ENCODE assay signal across 1 cellular context in genomic region chr17:41688641-41689496, GRCh38.
A peak's percentile ranks its signal among the peaks of the same experiment; 100 is the strongest.
TF ChIP-seq lines count a peak whose summit lies in the region.

EIF1 (plus strand) TSS chr17:41688885; CDS start chr17:41689039, 154 bp downstream.

TF ChIP-seq in HepG2, 621 proteins besides CTCF, POLR2A, EP300 and RAD21 (continued from another document and continues in another):
- TF ChIP-seq PBX3 (CRISPR knock-in tag; IDR thresholded peaks at IDR 0.05; ENCODE audit: borderline replicate concordance), result no peak
- TF ChIP-seq MXD1 (CRISPR knock-in tag; IDR thresholded peaks at IDR 0.05), result peak; percentile 95
- peak; percentile 80 for TF ChIP-seq REPIN1 (CRISPR knock-in tag; IDR thresholded peaks at IDR 0.05; ENCODE audit: borderline replicate concordance, low read depth)
- no peak for TF ChIP-seq ZNF382 (CRISPR knock-in tag; IDR thresholded peaks at IDR 0.05; ENCODE audit: borderline replicate concordance)
- no peak; the same call in 1 of the 2 replicates for TF ChIP-seq NFKB2 (CRISPR knock-in tag; IDR thresholded peaks at IDR 0.05; ENCODE audit: borderline replicate concordance)
- TF ChIP-seq TCF7 (IDR thresholded peaks at IDR 0.05; ENCODE audit: low read depth), result no peak
- peak; percentile 73; the same call in 1 of the 2 replicates for TF ChIP-seq FIP1L1 (IDR thresholded peaks at IDR 0.05; ENCODE audit: borderline replicate concordance, insufficient read depth, low read depth, low read length)
- 0 out of 2 replicates have a peak, but pooled peaks have one; percentile 31 for TF ChIP-seq MYC (CRISPR knock-in tag; IDR thresholded peaks at IDR 0.05; ENCODE audit: borderline replicate concordance)
- TF ChIP-seq LBX2 (CRISPR knock-in tag; IDR thresholded peaks at IDR 0.05; ENCODE audit: borderline replicate concordance), result peak; percentile 93; the same call in 1 of the 2 replicates
- TF ChIP-seq RFX3 (CRISPR knock-in tag; IDR thresholded peaks at IDR 0.05), result peak; percentile 65
- TF ChIP-seq THYN1 (CRISPR knock-in tag; IDR thresholded peaks at IDR 0.05; ENCODE audit: borderline replicate concordance, low read depth), result 0 out of 2 replicates have a peak, but pooled peaks have one; percentile 25
- no peak for TF ChIP-seq PHB2 (IDR thresholded peaks at IDR 0.05; ENCODE audit: partially characterized antibody)
- TF ChIP-seq ZFP1 (CRISPR knock-in tag; IDR thresholded peaks at IDR 0.05), result 0 out of 2 replicates have a peak, but pooled peaks have one; percentile 14
- TF ChIP-seq ZNF513 (CRISPR knock-in tag; conservative IDR thresholded peaks at IDR 0.05), result no peak; the same call in 1 of the 2 replicates
- peak; percentile 84 for TF ChIP-seq ZNF225 (CRISPR knock-in tag; IDR thresholded peaks at IDR 0.05)
- no peak for TF ChIP-seq SNRNP70 (IDR thresholded peaks at IDR 0.05; ENCODE audit: low read depth, low read length)
- no peak for TF ChIP-seq FOXA1 (IDR thresholded peaks at IDR 0.05)
- TF ChIP-seq FOXA1 (CRISPR knock-in tag; IDR thresholded peaks at IDR 0.05), result peak; percentile 78
- no peak for TF ChIP-seq ZBTB44 (CRISPR knock-in tag; IDR thresholded peaks at IDR 0.05)
- 0 out of 2 replicates have a peak, but pooled peaks have one; percentile 60 for TF ChIP-seq ZFYVE20 (CRISPR knock-in tag; IDR thresholded peaks at IDR 0.05; ENCODE audit: borderline replicate concordance, low read depth)
- TF ChIP-seq CEBPZ (IDR thresholded peaks at IDR 0.05; ENCODE audit: low read length), result no peak
- TF ChIP-seq MLLT10 (CRISPR knock-in tag; IDR thresholded peaks at IDR 0.05), result 0 out of 2 replicates have a peak, but pooled peaks have one; percentile 63
- TF ChIP-seq ZNF773 (CRISPR knock-in tag; IDR thresholded peaks at IDR 0.05; ENCODE audit: borderline replicate concordance), result no peak
- TF ChIP-seq MAF1 (CRISPR knock-in tag; IDR thresholded peaks at IDR 0.05; ENCODE audit: borderline replicate concordance), result peak; percentile 6; the same call in 1 of the 2 replicates
- TF ChIP-seq ZNF569 (CRISPR knock-in tag; IDR thresholded peaks at IDR 0.05; ENCODE audit: borderline replicate concordance), result 0 out of 2 replicates have a peak, but pooled peaks have one; percentile 92
- peak; percentile 99 for TF ChIP-seq ZNF501 (CRISPR knock-in tag; IDR thresholded peaks at IDR 0.05)
- no peak; the same call in none of the 2 replicates for TF ChIP-seq HOXA5 (CRISPR knock-in tag; IDR thresholded peaks at IDR 0.05)
- TF ChIP-seq CENPBD1 (CRISPR knock-in tag; IDR thresholded peaks at IDR 0.05; ENCODE audit: borderline replicate concordance, low read depth), result peak; percentile 41; the same call in 1 of the 2 replicates
- TF ChIP-seq ZNF710 (CRISPR knock-in tag; IDR thresholded peaks at IDR 0.05; ENCODE audit: borderline replicate concordance), result peak; percentile 79
- peak; percentile 73 for TF ChIP-seq ZSCAN25 (CRISPR knock-in tag; IDR thresholded peaks at IDR 0.05)
- TF ChIP-seq NR3C1 (CRISPR knock-in tag; IDR thresholded peaks at IDR 0.05), result no peak
- peak; percentile 15; the same call in 1 of the 2 replicates for TF ChIP-seq ZNF232 (CRISPR knock-in tag; IDR thresholded peaks at IDR 0.05; ENCODE audit: borderline replicate concordance)
- peak; percentile 98 for TF ChIP-seq ATF3 (CRISPR knock-in tag; IDR thresholded peaks at IDR 0.05)
- no peak for TF ChIP-seq SOX6 (IDR thresholded peaks at IDR 0.05)
- peak; percentile 85 for TF ChIP-seq SOX6 (CRISPR knock-in tag; IDR thresholded peaks at IDR 0.05)
- TF ChIP-seq MLX (CRISPR knock-in tag; IDR thresholded peaks at IDR 0.05), result no peak; the same call in 1 of the 2 replicates
- no peak for TF ChIP-seq ZBTB33 (CRISPR knock-in tag; IDR thresholded peaks at IDR 0.05)
- TF ChIP-seq RNF2 (conservative IDR thresholded peaks at IDR 0.05; ENCODE audit: low read depth), result no peak
- TF ChIP-seq ZNF740 (CRISPR knock-in tag; IDR thresholded peaks at IDR 0.05), result 0 out of 2 replicates have a peak, but pooled peaks have one; percentile 5
- TF ChIP-seq EEA1 (CRISPR knock-in tag; IDR thresholded peaks at IDR 0.05; ENCODE audit: borderline replicate concordance), result peak; percentile 29; the same call in 1 of the 2 replicates
- no peak for TF ChIP-seq ZEB1 (IDR thresholded peaks at IDR 0.05; ENCODE audit: insufficient replicate concordance, low read depth)
- TF ChIP-seq ZNF772 (CRISPR knock-in tag; IDR thresholded peaks at IDR 0.05), result peak; percentile 92
- peak; percentile 95 to 100 for TF ChIP-seq ATF4 (CRISPR knock-in tag; IDR thresholded peaks at IDR 0.05)
- no peak for TF ChIP-seq ZNF841 (CRISPR knock-in tag; IDR thresholded peaks at IDR 0.05; ENCODE audit: borderline replicate concordance)
- TF ChIP-seq ZNF446 (CRISPR knock-in tag; IDR thresholded peaks at IDR 0.05), result peak; percentile 99
- peak; percentile 93 for TF ChIP-seq ZBTB3 (CRISPR knock-in tag; IDR thresholded peaks at IDR 0.05; ENCODE audit: borderline replicate concordance, low read depth)
- no peak for TF ChIP-seq ZFAT (CRISPR knock-in tag; conservative IDR thresholded peaks at IDR 0.05)
- no peak; the same call in 1 of the 2 replicates for TF ChIP-seq MXD4 (CRISPR knock-in tag; IDR thresholded peaks at IDR 0.05)
- TF ChIP-seq ZNF24 (IDR thresholded peaks at IDR 0.05), result peak; percentile 78
- TF ChIP-seq MED1 (CRISPR knock-in tag; IDR thresholded peaks at IDR 0.05), result peak; percentile 82; the same call in 1 of the 2 replicates
- no peak for TF ChIP-seq NCOA2 (CRISPR knock-in tag; IDR thresholded peaks at IDR 0.05)
